Comparison of ENCODE assay signal across 1 cellular context in the genomic region with DNA sequence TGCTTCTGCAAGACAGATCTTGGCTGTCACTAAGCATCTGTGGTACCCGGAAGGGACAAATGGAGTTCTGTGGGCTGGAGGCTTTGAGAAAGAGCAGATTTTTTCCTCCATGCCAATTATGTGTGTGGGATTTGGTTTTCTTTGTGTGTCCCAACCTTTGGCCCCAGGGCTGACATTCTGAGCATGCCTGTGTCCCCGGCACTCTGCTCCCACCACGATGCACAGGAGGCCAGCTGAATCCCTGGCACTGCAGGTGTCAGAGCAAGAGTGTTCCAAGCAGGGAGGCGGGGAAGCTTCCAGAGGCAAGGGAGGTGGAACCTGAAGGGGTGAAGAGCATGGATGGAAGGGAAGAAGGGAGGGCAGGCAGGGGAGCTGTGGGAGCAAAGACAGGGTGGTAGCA.
TF ChIP-seq lines count a peak whose summit lies in the region.

No MANE protein-coding gene starts in this region.

TF ChIP-seq in WTC11, 78 proteins besides CTCF, POLR2A, EP300 and RAD21 (continued from another document):
- TF ChIP-seq ARID4B (CRISPR knock-in tag; IDR thresholded peaks at IDR 0.05; ENCODE audit: borderline replicate concordance) = no peak
- no peak for TF ChIP-seq MAX (CRISPR knock-in tag; IDR thresholded peaks at IDR 0.05)
- TF ChIP-seq RORB (CRISPR knock-in tag; IDR thresholded peaks at IDR 0.05) = no peak
